37 cellular contexts compared by ENCODE assay signal in genomic region chr5:83393467-83393866, GRCh38.
"Had no signal": no experiment of that assay in that cellular context is flagged by ENCODE, and none has a peak within 500 bp of the region (broad histone marks: within the 10 kb centered on the region; RNA-seq: fewer than 3 reads in every experiment).

No MANE protein-coding gene starts in this region.

- DNase-seq: activated B cell treated with CpG ODN at 0.5 μM for 24 hours; activated CD4-positive, alpha-beta memory T cell treated with anti-CD3 and anti-CD28 coated beads for 36 hours; activated CD4-positive, alpha-beta T cell treated with anti-CD3 and anti-CD28 coated beads for 4 hours; activated CD4-positive, alpha-beta T cell treated with anti-CD3 and anti-CD28 coated beads, Interleukin-2, amount 10 ng/mL, durations not matched to agents 24 days and 14 days; activated CD4-positive, alpha-beta T cell treated with anti-CD3 and anti-CD28 coated beads, Interleukin-2, amount 50 U/mL, for 1 hour; activated CD4-positive, alpha-beta T cell treated with anti-CD3 and anti-CD28 coated beads, Interleukin-2, amount 50 U/mL, for 4 hours; activated CD4-positive, CD25-positive, alpha-beta regulatory T cell treated with anti-CD3 and anti-CD28 coated beads, Interleukin-2, amount 50 U/mL, for 72 hours; activated CD8-positive, alpha-beta memory T cell treated with anti-CD3 and anti-CD28 coated beads, Interleukin-2, amount 50 U/mL, for 4 hours; activated CD8-positive, alpha-beta T cell treated with anti-CD3 and anti-CD28 coated beads for 36 hours; activated effector memory CD4-positive, alpha-beta T cell treated with Interleukin-2 at 50 U/mL for 16 hours; activated gamma-delta T cell; activated naive CD4-positive, alpha-beta T cell treated with anti-CD3 and anti-CD28 coated beads, Interleukin-2, amount 10 ng/mL, durations not matched to agents 7 days and 5 days; activated naive CD4-positive, alpha-beta T cell treated with Interleukin-2 at 50 U/mL for 16 hours; activated naive CD8-positive, alpha-beta T cell treated with anti-CD3 and anti-CD28 coated beads, Interleukin-2, amount 10 ng/mL, durations not matched to agents 7 days and 5 days; activated naive CD8-positive, alpha-beta T cell treated with anti-CD3 and anti-CD28 coated beads, Interleukin-2, amount 50 U/mL, for 24 hours; activated T-cell treated with anti-CD3 and anti-CD28 coated beads for 4 hours; activated T-cell treated with anti-CD3 and anti-CD28 coated beads, Interleukin-2, amount 50 U/mL, for 1 hour; activated T-cell treated with anti-CD3 and anti-CD28 coated beads, Interleukin-2, amount 50 U/mL, for 48 hours; amygdala; anterior cingulate cortex; caudate nucleus; cerebellar nuclear complex; T-helper 1 cell; T-helper 2 cell; T-helper 9 cell had no signal

- H3K36me3 ChIP-seq: ascending aorta, cardiac muscle cell had no signal

- H3K4me1 Mint-ChIP-seq: activated B cell treated with CpG ODN at 0.5 μM for 24 hours; activated CD4-positive, alpha-beta T cell treated with anti-CD3 and anti-CD28 coated beads, Interleukin-2, amount 10 ng/mL, durations not matched to agents 24 days and 14 days; activated naive CD4-positive, alpha-beta T cell treated with anti-CD3 and anti-CD28 coated beads, Interleukin-2, amount 10 ng/mL, durations not matched to agents 7 days and 5 days; activated naive CD4-positive, alpha-beta T cell treated with anti-CD3 and anti-CD28 coated beads, Interleukin-2, amount 50 U/mL, for 24 hours; activated naive CD8-positive, alpha-beta T cell treated with anti-CD3 and anti-CD28 coated beads, Interleukin-2, amount 10 ng/mL, durations not matched to agents 7 days and 5 days; activated naive CD8-positive, alpha-beta T cell treated with anti-CD3 and anti-CD28 coated beads, Interleukin-2, amount 50 U/mL, for 24 hours; central memory CD8-positive, alpha-beta T cell had no signal

- H3K4me3 Mint-ChIP-seq: activated B cell treated with CpG ODN at 0.5 μM for 24 hours; activated CD4-positive, alpha-beta memory T cell treated with anti-CD3 and anti-CD28 coated beads for 36 hours; activated CD4-positive, alpha-beta T cell treated with anti-CD3 and anti-CD28 coated beads, Interleukin-2, amount 10 ng/mL, durations not matched to agents 24 days and 14 days; activated CD8-positive, alpha-beta T cell treated with anti-CD3 and anti-CD28 coated beads for 36 hours; activated naive CD4-positive, alpha-beta T cell treated with anti-CD3 and anti-CD28 coated beads, Interleukin-2, amount 10 ng/mL, durations not matched to agents 7 days and 5 days; activated naive CD4-positive, alpha-beta T cell treated with anti-CD3 and anti-CD28 coated beads, Interleukin-2, amount 50 U/mL, for 24 hours; activated naive CD8-positive, alpha-beta T cell; activated naive CD8-positive, alpha-beta T cell treated with anti-CD3 and anti-CD28 coated beads, Interleukin-2, amount 10 ng/mL, durations not matched to agents 7 days and 5 days; activated naive CD8-positive, alpha-beta T cell treated with anti-CD3 and anti-CD28 coated beads, Interleukin-2, amount 50 U/mL, for 24 hours; central memory CD8-positive, alpha-beta T cell; T-helper 1 cell treated with Interleukin-12 subunit alpha and Interleukin-12 subunit beta and Interleukin-4 antibody, amounts not matched to agents 30 μg/mL and 1 μg/mL, for 36 hours; T-helper 2 cell treated with Interferon-gamma antibody and Interleukin-4, amounts not matched to agents 5 μg/mL and 100 μg/mL, for 36 hours had no signal

- H3K4me3 ChIP-seq: ascending aorta, cardiac muscle cell had no signal

- H3K9me3 ChIP-seq: ascending aorta had no signal

- H3K4me1 ChIP-seq: ascending aorta had no signal

- H3K9me3 Mint-ChIP-seq: activated B cell treated with CpG ODN at 0.5 μM for 24 hours; activated CD4-positive, alpha-beta memory T cell treated with anti-CD3 and anti-CD28 coated beads for 36 hours; activated CD4-positive, alpha-beta T cell treated with anti-CD3 and anti-CD28 coated beads, Interleukin-2, amount 10 ng/mL, durations not matched to agents 24 days and 14 days; activated CD8-positive, alpha-beta T cell treated with anti-CD3 and anti-CD28 coated beads for 36 hours; activated naive CD4-positive, alpha-beta T cell treated with anti-CD3 and anti-CD28 coated beads, Interleukin-2, amount 10 ng/mL, durations not matched to agents 7 days and 5 days; activated naive CD4-positive, alpha-beta T cell treated with anti-CD3 and anti-CD28 coated beads, Interleukin-2, amount 50 U/mL, for 24 hours; activated naive CD8-positive, alpha-beta T cell treated with anti-CD3 and anti-CD28 coated beads, Interleukin-2, amount 50 U/mL, for 24 hours; activated T-helper 2 cell treated with anti-CD3 and anti-CD28 coated beads, Interferon-gamma antibody, Interleukin-2, Interleukin-4, amounts not matched to agents 10 μg/mL and 5 μg/mL and 100 μg/mL, durations not matched to agents 14 hours and 24 hours and 36 hours; central memory CD8-positive, alpha-beta T cell; T-helper 1 cell treated with Interleukin-12 subunit alpha and Interleukin-12 subunit beta and Interleukin-4 antibody, amounts not matched to agents 30 μg/mL and 1 μg/mL, for 36 hours; T-helper 2 cell treated with Interferon-gamma antibody and Interleukin-4, amounts not matched to agents 5 μg/mL and 100 μg/mL, for 36 hours had no signal

- FAIRE-seq: bronchial epithelial cell, TTC549 had no signal

- H3K27me3 Mint-ChIP-seq: activated B cell treated with CpG ODN at 0.5 μM for 24 hours; activated CD4-positive, alpha-beta memory T cell treated with anti-CD3 and anti-CD28 coated beads for 36 hours; activated CD4-positive, alpha-beta T cell treated with anti-CD3 and anti-CD28 coated beads, Interleukin-2, amount 10 ng/mL, durations not matched to agents 24 days and 14 days; activated CD8-positive, alpha-beta T cell treated with anti-CD3 and anti-CD28 coated beads for 36 hours; activated naive CD4-positive, alpha-beta T cell treated with anti-CD3 and anti-CD28 coated beads, Interleukin-2, amount 10 ng/mL, durations not matched to agents 7 days and 5 days; activated naive CD4-positive, alpha-beta T cell treated with anti-CD3 and anti-CD28 coated beads, Interleukin-2, amount 50 U/mL, for 24 hours; activated naive CD8-positive, alpha-beta T cell; activated naive CD8-positive, alpha-beta T cell treated with anti-CD3 and anti-CD28 coated beads, Interleukin-2, amount 10 ng/mL, durations not matched to agents 7 days and 5 days; activated naive CD8-positive, alpha-beta T cell treated with anti-CD3 and anti-CD28 coated beads, Interleukin-2, amount 50 U/mL, for 24 hours; brain; central memory CD8-positive, alpha-beta T cell had no signal

- H3K27ac ChIP-seq: ascending aorta, cardiac muscle cell, VCaP had no signal

- H3K36me3 Mint-ChIP-seq: activated CD4-positive, alpha-beta memory T cell treated with anti-CD3 and anti-CD28 coated beads for 36 hours; activated naive CD4-positive, alpha-beta T cell treated with anti-CD3 and anti-CD28 coated beads, Interleukin-2, amount 10 ng/mL, durations not matched to agents 7 days and 5 days; activated naive CD4-positive, alpha-beta T cell treated with anti-CD3 and anti-CD28 coated beads, Interleukin-2, amount 50 U/mL, for 24 hours; activated naive CD8-positive, alpha-beta T cell; activated naive CD8-positive, alpha-beta T cell treated with anti-CD3 and anti-CD28 coated beads, Interleukin-2, amount 10 ng/mL, durations not matched to agents 7 days and 5 days; brain had no signal

- H3K27me3 ChIP-seq: ascending aorta, cardiac muscle cell had no signal

- ATAC-seq: activated CD8-positive, alpha-beta T cell treated with anti-CD3 and anti-CD28 coated beads for 36 hours; activated naive CD8-positive, alpha-beta T cell treated with anti-CD3 and anti-CD28 coated beads, Interleukin-2, amount 50 U/mL, for 24 hours had no signal
